In genomic region chr5:144219869-144220268, GRCh38 we compare ENCODE assay signal across 26 cellular contexts. TPM values are rescaled to one million over a fixed set of nuclear protein-coding genes. Genes with fewer than 3 reads are reported as not detected.
"Had no signal": no experiment of that assay in that cellular context is flagged by ENCODE, and none has a peak within 500 bp of the region (broad histone marks: within the 10 kb centered on the region; RNA-seq: fewer than 3 reads in every experiment).

No MANE protein-coding gene starts in this region.

- H3K9me3 ChIP-seq: esophagus muscularis mucosa, heart left ventricle, left ventricle myocardium inferior, ovary, sigmoid colon, stomach, tibial artery had no signal

- H3K4me1 ChIP-seq: esophagus muscularis mucosa, foreskin keratinocyte, heart left ventricle, left ventricle myocardium inferior, sigmoid colon, stomach, tibial artery had no signal

- DNase-seq: activated CD4-positive, alpha-beta T cell treated with anti-CD3 and anti-CD28 coated beads for 4 hours; activated CD4-positive, alpha-beta T cell treated with anti-CD3 and anti-CD28 coated beads, Interleukin-2, amount 50 U/mL, for 48 hours; activated CD8-positive, alpha-beta memory T cell treated with anti-CD3 and anti-CD28 coated beads for 24 hours; activated effector memory CD4-positive, alpha-beta T cell treated with Interleukin-2 at 50 U/mL for 16 hours; activated naive CD4-positive, alpha-beta T cell treated with Interleukin-2 at 50 U/mL for 16 hours; anterior cingulate cortex; foreskin keratinocyte; heart left ventricle; hypothalamus; immature natural killer cell; kidney; left ventricle myocardium inferior; mammary epithelial cell; naive B cell; nephron progenitor cell; ovary; retina; sigmoid colon; small intestine; stimulated activated CD4-positive, alpha-beta T cell treated with anti-CD3 and anti-CD28 coated beads, Interleukin-4, amount 100 ng/mL, for 24 hours; stomach; T-cell; tibial artery had no signal

- H3K4me3 ChIP-seq: esophagus muscularis mucosa, heart left ventricle, left ventricle myocardium inferior, ovary, sigmoid colon, stomach, tibial artery had no signal

- H3K27me3 ChIP-seq: esophagus muscularis mucosa, ovary, sigmoid colon, stomach, tibial artery had no signal

- ATAC-seq: foreskin keratinocyte; heart left ventricle; stimulated activated effector memory CD8-positive, alpha-beta T cell treated with anti-CD3 and anti-CD28 coated beads, Interleukin-12 subunit alpha, Interleukin-12 subunit beta, amount 100 ng/mL, for 72 hours; T-cell had no signal

- H3K27ac ChIP-seq: esophagus muscularis mucosa, foreskin keratinocyte, heart left ventricle, left ventricle myocardium inferior, ovary, sigmoid colon, stomach, tibial artery had no signal

- H3K36me3 ChIP-seq: esophagus muscularis mucosa, heart left ventricle, left ventricle myocardium inferior, ovary, sigmoid colon, stomach, tibial artery had no signal

RNA-seq across cellular contexts. Expression of gene KCTD16, which starts 49.2 kb away (rescaled TPM):
- total RNA-seq: T-helper 2 cell treated with Interferon-gamma antibody and Interleukin-4, amounts not matched to agents 100 ng/mL and 5 ng/mL, for 36 hours had no signal
- polyA plus RNA-seq: heart left ventricle had no signal
